In the genomic region with DNA sequence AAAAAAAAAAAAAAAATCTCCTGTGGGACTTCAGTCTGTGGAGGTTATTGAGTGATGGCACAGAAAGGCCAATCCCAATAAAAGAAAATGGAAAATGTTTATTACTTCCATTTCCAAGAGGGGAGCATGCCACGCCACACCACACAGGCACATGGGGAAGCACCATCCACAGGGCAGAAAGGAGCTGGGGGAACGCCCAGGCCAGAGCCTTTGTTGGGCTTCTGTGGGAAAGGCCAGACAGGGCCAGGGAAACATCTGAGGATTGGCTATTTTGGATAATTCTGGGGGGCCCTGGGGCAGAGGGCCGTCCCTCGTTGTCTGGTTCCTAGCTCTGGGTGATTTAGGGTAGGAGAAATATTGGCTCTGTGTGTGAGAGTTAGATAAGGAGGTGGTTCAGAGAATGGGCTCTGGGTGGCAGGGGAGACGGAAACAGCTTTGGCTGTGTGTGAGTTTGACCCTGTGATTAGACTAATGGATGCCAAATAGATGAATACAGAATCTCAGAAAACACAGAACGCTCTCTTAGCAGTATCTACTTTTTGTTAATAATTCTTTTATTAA, we compare ENCODE assay signal across 1 cellular context.
TF ChIP-seq lines count a peak whose summit lies in the region.

No MANE protein-coding gene starts in this region.

TF ChIP-seq in GM23338, 12 proteins besides CTCF, POLR2A, EP300 and RAD21:
- TF ChIP-seq, protein P1, sequence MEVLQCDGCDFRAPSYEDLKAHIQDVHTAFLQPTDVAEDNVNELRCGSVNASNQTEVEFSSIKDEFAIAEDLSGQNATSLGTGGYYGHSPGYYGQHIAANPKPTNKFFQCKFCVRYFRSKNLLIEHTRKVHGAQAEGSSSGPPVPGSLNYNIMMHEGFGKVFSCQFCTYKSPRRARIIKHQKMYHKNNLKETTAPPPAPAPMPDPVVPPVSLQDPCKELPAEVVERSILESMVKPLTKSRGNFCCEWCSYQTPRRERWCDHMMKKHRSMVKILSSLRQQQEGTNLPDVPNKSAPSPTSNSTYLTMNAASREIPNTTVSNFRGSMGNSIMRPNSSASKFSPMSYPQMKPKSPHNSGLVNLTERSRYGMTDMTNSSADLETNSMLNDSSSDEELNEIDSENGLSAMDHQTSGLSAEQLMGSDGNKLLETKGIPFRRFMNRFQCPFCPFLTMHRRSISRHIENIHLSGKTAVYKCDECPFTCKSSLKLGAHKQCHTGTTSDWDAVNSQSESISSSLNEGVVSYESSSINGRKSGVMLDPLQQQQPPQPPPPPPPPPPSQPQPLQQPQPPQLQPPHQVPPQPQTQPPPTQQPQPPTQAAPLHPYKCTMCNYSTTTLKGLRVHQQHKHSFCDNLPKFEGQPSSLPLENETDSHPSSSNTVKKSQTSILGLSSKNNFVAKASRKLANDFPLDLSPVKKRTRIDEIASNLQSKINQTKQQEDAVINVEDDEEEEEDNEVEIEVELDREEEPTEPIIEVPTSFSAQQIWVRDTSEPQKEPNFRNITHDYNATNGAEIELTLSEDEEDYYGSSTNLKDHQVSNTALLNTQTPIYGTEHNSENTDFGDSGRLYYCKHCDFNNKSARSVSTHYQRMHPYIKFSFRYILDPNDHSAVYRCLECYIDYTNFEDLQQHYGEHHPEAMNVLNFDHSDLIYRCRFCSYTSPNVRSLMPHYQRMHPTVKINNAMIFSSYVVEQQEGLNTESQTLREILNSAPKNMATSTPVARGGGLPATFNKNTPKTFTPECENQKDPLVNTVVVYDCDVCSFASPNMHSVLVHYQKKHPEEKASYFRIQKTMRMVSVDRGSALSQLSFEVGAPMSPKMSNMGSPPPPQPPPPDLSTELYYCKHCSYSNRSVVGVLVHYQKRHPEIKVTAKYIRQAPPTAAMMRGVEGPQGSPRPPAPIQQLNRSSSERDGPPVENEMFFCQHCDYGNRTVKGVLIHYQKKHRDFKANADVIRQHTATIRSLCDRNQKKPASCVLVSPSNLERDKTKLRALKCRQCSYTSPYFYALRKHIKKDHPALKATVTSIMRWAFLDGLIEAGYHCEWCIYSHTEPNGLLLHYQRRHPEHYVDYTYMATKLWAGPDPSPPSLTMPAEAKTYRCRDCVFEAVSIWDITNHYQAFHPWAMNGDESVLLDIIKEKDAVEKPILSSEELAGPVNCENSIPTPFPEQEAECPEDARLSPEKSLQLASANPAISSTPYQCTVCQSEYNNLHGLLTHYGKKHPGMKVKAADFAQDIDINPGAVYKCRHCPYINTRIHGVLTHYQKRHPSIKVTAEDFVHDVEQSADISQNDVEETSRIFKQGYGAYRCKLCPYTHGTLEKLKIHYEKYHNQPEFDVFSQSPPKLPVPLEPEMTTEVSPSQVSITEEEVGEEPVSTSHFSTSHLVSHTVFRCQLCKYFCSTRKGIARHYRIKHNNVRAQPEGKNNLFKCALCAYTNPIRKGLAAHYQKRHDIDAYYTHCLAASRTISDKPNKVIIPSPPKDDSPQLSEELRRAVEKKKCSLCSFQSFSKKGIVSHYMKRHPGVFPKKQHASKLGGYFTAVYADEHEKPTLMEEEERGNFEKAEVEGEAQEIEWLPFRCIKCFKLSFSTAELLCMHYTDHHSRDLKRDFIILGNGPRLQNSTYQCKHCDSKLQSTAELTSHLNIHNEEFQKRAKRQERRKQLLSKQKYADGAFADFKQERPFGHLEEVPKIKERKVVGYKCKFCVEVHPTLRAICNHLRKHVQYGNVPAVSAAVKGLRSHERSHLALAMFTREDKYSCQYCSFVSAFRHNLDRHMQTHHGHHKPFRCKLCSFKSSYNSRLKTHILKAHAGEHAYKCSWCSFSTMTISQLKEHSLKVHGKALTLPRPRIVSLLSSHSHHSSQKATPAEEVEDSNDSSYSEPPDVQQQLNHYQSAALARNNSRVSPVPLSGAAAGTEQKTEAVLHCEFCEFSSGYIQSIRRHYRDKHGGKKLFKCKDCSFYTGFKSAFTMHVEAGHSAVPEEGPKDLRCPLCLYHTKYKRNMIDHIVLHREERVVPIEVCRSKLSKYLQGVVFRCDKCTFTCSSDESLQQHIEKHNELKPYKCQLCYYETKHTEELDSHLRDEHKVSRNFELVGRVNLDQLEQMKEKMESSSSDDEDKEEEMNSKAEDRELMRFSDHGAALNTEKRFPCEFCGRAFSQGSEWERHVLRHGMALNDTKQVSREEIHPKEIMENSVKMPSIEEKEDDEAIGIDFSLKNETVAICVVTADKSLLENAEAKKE (CRISPR knock-in tag; IDR thresholded peaks at IDR 0.05), result no peak
- TF ChIP-seq CREB1 (CRISPR knock-in tag; IDR thresholded peaks at IDR 0.05; ENCODE audit: low read depth) (no peak), EZH2phosphoT487 (IDR thresholded peaks at IDR 0.05; ENCODE audit: unreplicated experiment) (no peak), JUNB (IDR thresholded peaks at IDR 0.05; ENCODE audit: unreplicated experiment) (no peak), STAT1 (IDR thresholded peaks at IDR 0.05; ENCODE audit: unreplicated experiment) (no peak)
- TF ChIP-seq, protein P2, sequence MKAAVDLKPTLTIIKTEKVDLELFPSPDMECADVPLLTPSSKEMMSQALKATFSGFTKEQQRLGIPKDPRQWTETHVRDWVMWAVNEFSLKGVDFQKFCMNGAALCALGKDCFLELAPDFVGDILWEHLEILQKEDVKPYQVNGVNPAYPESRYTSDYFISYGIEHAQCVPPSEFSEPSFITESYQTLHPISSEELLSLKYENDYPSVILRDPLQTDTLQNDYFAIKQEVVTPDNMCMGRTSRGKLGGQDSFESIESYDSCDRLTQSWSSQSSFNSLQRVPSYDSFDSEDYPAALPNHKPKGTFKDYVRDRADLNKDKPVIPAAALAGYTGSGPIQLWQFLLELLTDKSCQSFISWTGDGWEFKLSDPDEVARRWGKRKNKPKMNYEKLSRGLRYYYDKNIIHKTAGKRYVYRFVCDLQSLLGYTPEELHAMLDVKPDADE (IDR thresholded peaks at IDR 0.05), result no peak
- TF ChIP-seq, protein P3, sequence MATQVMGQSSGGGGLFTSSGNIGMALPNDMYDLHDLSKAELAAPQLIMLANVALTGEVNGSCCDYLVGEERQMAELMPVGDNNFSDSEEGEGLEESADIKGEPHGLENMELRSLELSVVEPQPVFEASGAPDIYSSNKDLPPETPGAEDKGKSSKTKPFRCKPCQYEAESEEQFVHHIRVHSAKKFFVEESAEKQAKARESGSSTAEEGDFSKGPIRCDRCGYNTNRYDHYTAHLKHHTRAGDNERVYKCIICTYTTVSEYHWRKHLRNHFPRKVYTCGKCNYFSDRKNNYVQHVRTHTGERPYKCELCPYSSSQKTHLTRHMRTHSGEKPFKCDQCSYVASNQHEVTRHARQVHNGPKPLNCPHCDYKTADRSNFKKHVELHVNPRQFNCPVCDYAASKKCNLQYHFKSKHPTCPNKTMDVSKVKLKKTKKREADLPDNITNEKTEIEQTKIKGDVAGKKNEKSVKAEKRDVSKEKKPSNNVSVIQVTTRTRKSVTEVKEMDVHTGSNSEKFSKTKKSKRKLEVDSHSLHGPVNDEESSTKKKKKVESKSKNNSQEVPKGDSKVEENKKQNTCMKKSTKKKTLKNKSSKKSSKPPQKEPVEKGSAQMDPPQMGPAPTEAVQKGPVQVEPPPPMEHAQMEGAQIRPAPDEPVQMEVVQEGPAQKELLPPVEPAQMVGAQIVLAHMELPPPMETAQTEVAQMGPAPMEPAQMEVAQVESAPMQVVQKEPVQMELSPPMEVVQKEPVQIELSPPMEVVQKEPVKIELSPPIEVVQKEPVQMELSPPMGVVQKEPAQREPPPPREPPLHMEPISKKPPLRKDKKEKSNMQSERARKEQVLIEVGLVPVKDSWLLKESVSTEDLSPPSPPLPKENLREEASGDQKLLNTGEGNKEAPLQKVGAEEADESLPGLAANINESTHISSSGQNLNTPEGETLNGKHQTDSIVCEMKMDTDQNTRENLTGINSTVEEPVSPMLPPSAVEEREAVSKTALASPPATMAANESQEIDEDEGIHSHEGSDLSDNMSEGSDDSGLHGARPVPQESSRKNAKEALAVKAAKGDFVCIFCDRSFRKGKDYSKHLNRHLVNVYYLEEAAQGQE (IDR thresholded peaks at IDR 0.05; ENCODE audit: unreplicated experiment), result no peak
